ENCODE assay signal across 8 cellular contexts in genomic region chr16:88451586-88452484, GRCh38. TPM values are rescaled to one million over a fixed set of nuclear protein-coding genes. Genes with fewer than 3 reads are reported as not detected.
DNase-seq lines count a peak whose midpoint lies in the region; ATAC-seq, FAIRE-seq and TF ChIP-seq lines count a peak whose summit lies in the region.

No MANE protein-coding gene starts in this region.

- H3K18ac ChIP-seq in IMR-90 (ENCODE audit: low read depth, low read length): no peak overlapping the region; the same call in 1 of the 2 replicates

- H3K36me3 Mint-ChIP-seq in astrocyte (ENCODE audit: low read depth, unreplicated experiment) (no peaks in the 10 kb centered on the region), nephron (ENCODE audit: low read depth) (no peaks in the 10 kb centered on the region)

- H2AFZ ChIP-seq in IMR-90 (replicated peaks; ENCODE audit: low read length, poor library complexity) (peak overlapping the region; percentile 100), astrocyte (ENCODE audit: low read depth, low read length) (peak overlapping the region; percentile 66)

- peak overlapping the region; percentile 53 to 93 (median 75) for H3K4me3 ChIP-seq in BLaER1 treated with 17β-estradiol and CSF1 and Interleukin-3, amounts not matched to agents 10 nM and 100 nM
- H3K4me3 ChIP-seq in IMR-90 (ENCODE audit: insufficient read depth, low read depth, low read length): no peak overlapping the region
- peak overlapping the region; percentile 50 for H3K4me3 ChIP-seq in astrocyte (ENCODE audit: insufficient read depth, low read depth, low read length)

- peaks cover 11% of the 10 kb centered on the region for H3K9me1 ChIP-seq in IMR-90 (ENCODE audit: insufficient read depth, low read length)

- H2BK120ac ChIP-seq in IMR-90 (ENCODE audit: low read depth, low read length): no peak overlapping the region

- WGBS in IMR-90 (ENCODE audit: extremely low coverage in 2 of 2, insufficient read length in 1 of 2), 2 experiments: 97% methylated on average over 6 of the region's 30 CpGs; no CpG with 5 or more reads in 1 of the 2 experiments

- peak overlapping the region; percentile 58 to 87 (median 78); a peak in 21 of 22 replicates for H3K27ac ChIP-seq in BLaER1 treated with 17β-estradiol and CSF1 and Interleukin-3, amounts not matched to agents 10 nM and 100 nM
- H3K27ac ChIP-seq in IMR-90 (ENCODE audit: insufficient read depth, low read length) (no peak overlapping the region; the same call in 1 of the 2 replicates), astrocyte (ENCODE audit: low read depth, low read length) (no peak overlapping the region)

- FAIRE-seq in astrocyte (lab: Jason Lieb, UNC): no peak

- peak overlapping the region; percentile 97; the same call in 1 of the 2 replicates for H3K4ac ChIP-seq in IMR-90 (ENCODE audit: low read depth, low read length)

- H3K27me3 Mint-ChIP-seq in astrocyte (ENCODE audit: low read depth, unreplicated experiment) (peaks cover 17% of the 10 kb centered on the region), nephron (ENCODE audit: low read depth) (peaks cover 41% of the 10 kb centered on the region)

- POLR2A ChIA-PET in IMR-90 (lab: Charles Lee; ENCODE audit: unreplicated experiment): no interaction called here

- CTCF ChIA-PET in IMR-90 (lab: Yijun Ruan, JAX): no interaction called here

- peak overlapping the region; percentile 65; the same call in 1 of the 2 replicates for H2AK5ac ChIP-seq in IMR-90 (ENCODE audit: low read depth, low read length)

- H3K4me1 ChIP-seq in BLaER1 treated with 17β-estradiol and CSF1 and Interleukin-3, amounts not matched to agents 10 nM and 100 nM: peaks cover 55 to 75% (median 65%) of the 10 kb centered on the region in 10 experiments
- H3K4me1 ChIP-seq in IMR-90 (ENCODE audit: control insufficient read depth, insufficient read depth, low read length) (peaks cover 14% of the 10 kb centered on the region), astrocyte (ENCODE audit: insufficient read depth, low read length) (peaks cover 33% of the 10 kb centered on the region)

- H3K9me3 ChIP-seq in BLaER1 treated with 17β-estradiol and CSF1 and Interleukin-3, amounts not matched to agents 10 nM and 100 nM (replicated peaks in 1 of 11): no peaks in the 10 kb centered on the region
- H3K9me3 ChIP-seq in IMR-90 (ENCODE audit: control insufficient read depth, insufficient read depth, low read length) (no peaks in the 10 kb centered on the region), astrocyte (ENCODE audit: insufficient read depth, low read depth, low read length) (no peaks in the 10 kb centered on the region)

- no peak for DNase-seq in IMR-90
- no peak for DNase-seq in astrocyte (ENCODE audit: low read depth)
- DNase-seq in hippocampal formation (lab: John Stamatoyannopoulos, UW): no peak

- no peak overlapping the region for H2BK15ac ChIP-seq in IMR-90 (ENCODE audit: low read depth, low read length)

- peak overlapping the region; percentile 83 to 100 (median 88) for H3K4me2 ChIP-seq in BLaER1 treated with 17β-estradiol and CSF1 and Interleukin-3, amounts not matched to agents 10 nM and 100 nM
- H3K4me2 ChIP-seq in IMR-90 (ENCODE audit: low read depth, low read length) (peak overlapping the region; percentile 62; the same call in 1 of the 2 replicates), astrocyte (ENCODE audit: low read length) (peak overlapping the region; percentile 75)

- H2BK20ac ChIP-seq in IMR-90 (ENCODE audit: low read depth, low read length): no peak overlapping the region

- no peak overlapping the region for H2BK5ac ChIP-seq in IMR-90 (ENCODE audit: low read depth, low read length, poor library complexity, severe bottlenecking)

- no TSS peak for BruUV-seq in IMR-90 (replicated peaks; lab: Mats Ljungman, UMichigan)

- H4K91ac ChIP-seq in IMR-90 (ENCODE audit: insufficient read depth, low read depth, low read length): peak overlapping the region; percentile 73; the same call in 1 of the 2 replicates

- no peaks in the 10 kb centered on the region for H3K36me3 ChIP-seq in BLaER1 treated with 17β-estradiol and CSF1 and Interleukin-3, amounts not matched to agents 10 nM and 100 nM
- no peaks in the 10 kb centered on the region for H3K36me3 ChIP-seq in IMR-90 (ENCODE audit: control insufficient read depth, insufficient read depth, low read length)
- no peaks in the 10 kb centered on the region for H3K36me3 ChIP-seq in astrocyte (ENCODE audit: insufficient read depth, low read length)

- H3K9ac ChIP-seq in BLaER1 treated with 17β-estradiol and CSF1 and Interleukin-3, amounts not matched to agents 10 nM and 100 nM: peak overlapping the region; percentile 62 to 91 (median 77); a peak in 21 of 22 replicates
- H3K9ac ChIP-seq in IMR-90 (ENCODE audit: low read depth, low read length) (no peak overlapping the region), astrocyte (ENCODE audit: low read length) (peak overlapping the region; percentile 56)

- in situ Hi-C loops in IMR-90 (cut with MboI; ENCODE audit: low sequenced_read_pairs): no loop called here

- no peak overlapping the region for H3K56ac ChIP-seq in IMR-90 (ENCODE audit: extremely low read depth, insufficient read depth, low read length)

- H3K4me3 Mint-ChIP-seq in astrocyte (ENCODE audit: unreplicated experiment) (peak overlapping the region; percentile 80), nephron (peak overlapping the region; percentile 77 to 85 (median 82))

- peak overlapping the region; percentile 59 to 84; a peak in 3 of 4 replicates for H4K8ac ChIP-seq in IMR-90 (ENCODE audit: low read depth in 2 of 2, low read length in 2 of 2)

- peaks cover 12% of the 10 kb centered on the region for H3K79me2 ChIP-seq in astrocyte (ENCODE audit: insufficient read depth, low read length)

- H4K5ac ChIP-seq in IMR-90 (ENCODE audit: low read depth, low read length): no peak overlapping the region; the same call in none of the 2 replicates

- dilution Hi-C loops in IMR-90 (cut with HindIII; ENCODE audit: low sequenced_read_pairs, unreplicated experiment): no loop called here

- H3K79me1 ChIP-seq in IMR-90 (ENCODE audit: low read depth in 1 of 2, low read length in 2 of 2): peaks cover 8 to 23% of the 10 kb centered on the region in 2 experiments

- no peaks in the 10 kb centered on the region for H3K9me3 Mint-ChIP-seq in astrocyte (ENCODE audit: unreplicated experiment)
- no peaks in the 10 kb centered on the region for H3K9me3 Mint-ChIP-seq in nephron

- peaks cover 0 to 32% (median 30%) of the 10 kb centered on the region in 11 experiments; a peak in 19 of 22 replicates for H4K20me1 ChIP-seq in BLaER1 treated with 17β-estradiol and CSF1 and Interleukin-3, amounts not matched to agents 10 nM and 100 nM
- H4K20me1 ChIP-seq in IMR-90 (ENCODE audit: insufficient read depth, low read length) (peaks cover 24% of the 10 kb centered on the region), astrocyte (ENCODE audit: insufficient read depth, low read length) (peaks cover 28% of the 10 kb centered on the region)

- TF ChIP-seq POLR2A in IMR-90 (IDR thresholded peaks at IDR 0.05; ENCODE audit: low read depth, low read length): no peak

- no peak overlapping the region for H3K23ac ChIP-seq in IMR-90 (ENCODE audit: low read depth, low read length)

- intact Hi-C loops in IMR-90 (cut with micrococcal nuclease): no loop called here

- ATAC-seq in IMR-90 (ENCODE audit: low read depth): no peak
- no peak for ATAC-seq in HG03108 (IDR thresholded peaks at IDR 0.05; ENCODE audit: unreplicated experiment)
- ATAC-seq in GM21723 (IDR thresholded peaks at IDR 0.05; ENCODE audit: unreplicated experiment): no peak
- ATAC-seq in HG03565 (IDR thresholded peaks at IDR 0.05; ENCODE audit: unreplicated experiment): no peak

- TF ChIP-seq CTCF in IMR-90 (conservative IDR thresholded peaks at IDR 0.05; ENCODE audit: low read depth, low read length) (no peak), astrocyte (IDR thresholded peaks at IDR 0.05; ENCODE audit: insufficient read depth, low read depth, low read length) (no peak), nephron (IDR thresholded peaks at IDR 0.05; ENCODE audit: unreplicated experiment in 3 of 3) (no peak)

- TF ChIP-seq RAD21 in IMR-90 (IDR thresholded peaks at IDR 0.05; ENCODE audit: low read length): no peak

- peak overlapping the region; percentile 88 for H2AK9ac ChIP-seq in IMR-90 (replicated peaks; ENCODE audit: low read depth, low read length, poor library complexity)

- H3K27ac Mint-ChIP-seq in astrocyte (ENCODE audit: unreplicated experiment) (no peak overlapping the region), nephron (no peak overlapping the region)

- H3K4me1 Mint-ChIP-seq in astrocyte (ENCODE audit: low read depth, unreplicated experiment): peaks cover 4% of the 10 kb centered on the region
- peaks cover 5% of the 10 kb centered on the region for H3K4me1 Mint-ChIP-seq in nephron

- H3K27me3 ChIP-seq in BLaER1 treated with 17β-estradiol and CSF1 and Interleukin-3, amounts not matched to agents 10 nM and 100 nM: peaks cover 0 to 8% (median 0%) of the 10 kb centered on the region in 11 experiments; a peak in 6 of 22 replicates
- H3K27me3 ChIP-seq in IMR-90 (ENCODE audit: control insufficient read depth, insufficient read depth, low read length) (no peaks in the 10 kb centered on the region; the same call in 1 of the 2 replicates), astrocyte (ENCODE audit: insufficient read depth, low read length) (peaks cover 3% of the 10 kb centered on the region)

- H3K14ac ChIP-seq in IMR-90 (replicated peaks; ENCODE audit: low read depth, low read length): no peak overlapping the region

TF ChIP-seq in IMR-90, 13 proteins besides CTCF, POLR2A, EP300 and RAD21 (continues in another document):
- TF ChIP-seq MAZ (IDR thresholded peaks at IDR 0.05; ENCODE audit: borderline replicate concordance, low read depth, low read length): no peak
- TF ChIP-seq USF2 (IDR thresholded peaks at IDR 0.05; ENCODE audit: low read depth, low read length): no peak
- no peak for TF ChIP-seq CEBPB (IDR thresholded peaks at IDR 0.05; ENCODE audit: low read depth, low read length)
- TF ChIP-seq CHD1 (IDR thresholded peaks at IDR 0.05; ENCODE audit: low read depth, low read length): no peak
- TF ChIP-seq NFE2L2 (IDR thresholded peaks at IDR 0.05; ENCODE audit: low read depth, low read length): no peak
- TF ChIP-seq MXI1 (IDR thresholded peaks at IDR 0.05; ENCODE audit: borderline replicate concordance, low read depth, low read length): no peak; the same call in 1 of the 2 replicates
- no peak for TF ChIP-seq FOS (IDR thresholded peaks at IDR 0.05; ENCODE audit: low read depth, low read length)
- no peak for TF ChIP-seq MAFK (IDR thresholded peaks at IDR 0.05; ENCODE audit: low read depth, low read length)

RNA-seq across cellular contexts. Expression of gene ZFPM1, which starts 1.2 kb away (rescaled TPM):
- 0.28 and 0.36 TPM in 2 replicates for total RNA-seq in IMR-90 (2012; rRNA removed)
- polyA plus RNA-seq in IMR-90 (2012; rRNA removed): 1.1 and 1.8 TPM in 2 replicates
- 1.2 and 2.4 TPM in 2 replicates for polyA plus RNA-seq in IMR-90 (2012; cell fraction: cytosol; rRNA removed)
- 4.0 and 9.2 TPM in 2 replicates for polyA plus RNA-seq in IMR-90 (2012; cell fraction: nucleus; rRNA removed; ENCODE audit: low replicate concordance)
- 8.0 and 8.6 TPM in 2 replicates for total RNA-seq in astrocyte

Comparison
In these comparisons a context has a peak if more than half of its experiments do, and no peak if none do; other contexts are left out.
1. H3K27ac ChIP-seq: peak in BLaER1 treated with 17β-estradiol and CSF1 and Interleukin-3, amounts not matched to agents 10 nM and 100 nM (11 of 11); none in IMR-90 (single experiment) and astrocyte (single experiment).
2. Peak in every context shown above with its lines, with median percentiles within 50 percentile points of each other: H3K4me2 ChIP-seq.